In the genomic region with DNA sequence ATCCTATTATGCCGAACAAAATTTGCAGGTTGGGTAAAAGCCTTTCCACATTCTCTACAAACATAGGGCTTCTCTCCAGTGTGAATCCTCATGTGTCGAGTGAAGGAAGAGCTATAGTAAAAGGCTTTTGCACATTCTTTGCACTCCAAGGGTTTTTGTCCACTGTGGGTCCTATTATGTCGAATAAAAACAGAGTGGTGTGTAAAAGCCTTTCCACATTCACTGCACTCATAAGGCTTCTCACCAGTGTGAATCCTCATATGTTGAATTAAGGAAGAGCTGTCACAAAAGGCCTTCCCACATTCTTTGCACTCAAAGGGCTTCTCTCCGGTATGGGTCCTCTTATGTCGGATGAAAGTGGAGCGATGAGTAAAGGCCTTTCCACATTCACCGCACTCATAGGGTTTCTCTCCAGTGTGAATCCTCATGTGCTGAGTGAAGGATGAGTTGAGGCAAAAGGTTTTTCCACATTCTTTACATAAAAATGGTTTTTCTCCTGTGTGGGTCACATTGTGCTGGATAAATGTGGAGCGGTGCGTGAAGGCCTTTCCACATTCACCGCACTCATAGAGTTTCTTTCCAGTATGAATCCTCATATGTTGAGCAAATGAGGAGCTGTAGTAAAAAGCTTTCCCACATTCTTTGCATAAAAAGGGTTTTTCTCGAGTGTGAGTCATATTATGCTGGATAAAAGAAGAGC, we compare ENCODE assay signal across 3 cellular contexts.
TF ChIP-seq lines count a peak whose summit lies in the region.

No MANE protein-coding gene starts in this region.

TF ChIP-seq in A549, 52 proteins besides CTCF, POLR2A, EP300 and RAD21:
- no peak for TF ChIP-seq KDM5A (IDR thresholded peaks at IDR 0.05)
- no peak for TF ChIP-seq TP53 (CRISPR knock-in tag; IDR thresholded peaks at IDR 0.05)
- no peak for TF ChIP-seq HOXA7 (CRISPR knock-in tag; IDR thresholded peaks at IDR 0.05)
- no peak for TF ChIP-seq FOXS1 (CRISPR knock-in tag; IDR thresholded peaks at IDR 0.05)
- TF ChIP-seq ESRRA (IDR thresholded peaks at IDR 0.05; ENCODE audit: borderline replicate concordance, low read length) = no peak
- TF ChIP-seq HOXB5 (CRISPR knock-in tag; IDR thresholded peaks at IDR 0.05) = no peak
- no peak for TF ChIP-seq EHF (CRISPR knock-in tag; IDR thresholded peaks at IDR 0.05)
- TF ChIP-seq RFX5 (IDR thresholded peaks at IDR 0.05) = no peak
- TF ChIP-seq CHD4 (IDR thresholded peaks at IDR 0.05; ENCODE audit: borderline replicate concordance) = no peak
- TF ChIP-seq, protein P1, sequence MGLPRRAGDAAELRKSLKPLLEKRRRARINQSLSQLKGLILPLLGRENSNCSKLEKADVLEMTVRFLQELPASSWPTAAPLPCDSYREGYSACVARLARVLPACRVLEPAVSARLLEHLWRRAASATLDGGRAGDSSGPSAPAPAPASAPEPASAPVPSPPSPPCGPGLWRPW (IDR thresholded peaks at IDR 0.05) = peak; percentile 58; the same call in 1 of the 2 replicates
- TF ChIP-seq USF2 (IDR thresholded peaks at IDR 0.05) = no peak
- TF ChIP-seq MAZ (IDR thresholded peaks at IDR 0.05; ENCODE audit: borderline replicate concordance, low read depth, low read length) = no peak
- TF ChIP-seq CHD2 (IDR thresholded peaks at IDR 0.05; ENCODE audit: low read length, partially characterized antibody) = no peak
- TF ChIP-seq GATA3 (IDR thresholded peaks at IDR 0.05; ENCODE audit: borderline replicate concordance) = peak; percentile 42
- no peak for TF ChIP-seq EHMT2 (IDR thresholded peaks at IDR 0.05; ENCODE audit: low read depth)
- peak; percentile 48; the same call in 1 of the 2 replicates for TF ChIP-seq KDM1A (IDR thresholded peaks at IDR 0.05; ENCODE audit: low read depth)
- no peak for TF ChIP-seq BCL3 (IDR thresholded peaks at IDR 0.05)
- TF ChIP-seq, protein P2, sequence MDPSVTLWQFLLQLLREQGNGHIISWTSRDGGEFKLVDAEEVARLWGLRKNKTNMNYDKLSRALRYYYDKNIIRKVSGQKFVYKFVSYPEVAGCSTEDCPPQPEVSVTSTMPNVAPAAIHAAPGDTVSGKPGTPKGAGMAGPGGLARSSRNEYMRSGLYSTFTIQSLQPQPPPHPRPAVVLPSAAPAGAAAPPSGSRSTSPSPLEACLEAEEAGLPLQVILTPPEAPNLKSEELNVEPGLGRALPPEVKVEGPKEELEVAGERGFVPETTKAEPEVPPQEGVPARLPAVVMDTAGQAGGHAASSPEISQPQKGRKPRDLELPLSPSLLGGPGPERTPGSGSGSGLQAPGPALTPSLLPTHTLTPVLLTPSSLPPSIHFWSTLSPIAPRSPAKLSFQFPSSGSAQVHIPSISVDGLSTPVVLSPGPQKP (IDR thresholded peaks at IDR 0.05; ENCODE audit: low read depth, low read length) = no peak
- no peak for TF ChIP-seq ZSCAN20 (CRISPR knock-in tag; IDR thresholded peaks at IDR 0.05)
- TF ChIP-seq CBX8 (IDR thresholded peaks at IDR 0.05) = no peak

TF ChIP-seq in HCT116, 20 proteins besides CTCF, POLR2A, EP300 and RAD21:
- no peak for TF ChIP-seq JUND (IDR thresholded peaks at IDR 0.05)
- TF ChIP-seq ZNF274 (IDR thresholded peaks at IDR 0.05; ENCODE audit: low read depth, low read length) = peak; percentile 95

TF ChIP-seq in H1, 55 proteins besides CTCF, POLR2A, EP300 and RAD21:
- TF ChIP-seq RFX5 (IDR thresholded peaks at IDR 0.05; ENCODE audit: borderline replicate concordance, low read depth, low read length) (no peak), RXRA (IDR thresholded peaks at IDR 0.05; ENCODE audit: insufficient read depth, low read depth, low read length) (no peak), ZNF274 (IDR thresholded peaks at IDR 0.05; ENCODE audit: borderline replicate concordance, extremely low read depth, low read length) (peak; percentile 94), SP1 (IDR thresholded peaks at IDR 0.05; ENCODE audit: low read depth, low read length) (no peak)
